Comparison of ENCODE assay signal across 9 cellular contexts in the genomic region with DNA sequence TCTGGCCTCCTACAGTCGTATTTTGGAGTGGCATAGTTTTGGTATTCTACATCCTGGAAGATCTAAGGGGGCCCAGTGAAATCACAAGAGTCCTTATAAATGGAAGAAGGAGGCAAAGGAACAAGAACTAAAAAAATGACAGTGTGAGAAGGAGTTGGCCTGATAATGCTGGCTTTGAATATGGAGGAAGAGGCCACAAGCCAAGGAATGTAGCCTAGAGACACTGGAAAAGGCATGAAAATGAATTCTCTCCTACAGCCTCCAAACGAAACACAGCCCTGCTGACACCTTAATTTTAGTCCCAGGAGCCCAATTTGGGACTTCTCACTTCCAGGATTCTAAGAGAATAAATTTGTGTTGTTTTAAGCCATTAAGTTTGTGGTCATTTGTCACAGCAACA. TPM values are rescaled to one million over a fixed set of nuclear protein-coding genes. Genes with fewer than 3 reads are reported as not detected.
"Had no signal": no experiment of that assay in that cellular context is flagged by ENCODE, and none has a peak within 500 bp of the region (broad histone marks: within the 10 kb centered on the region; RNA-seq: fewer than 3 reads in every experiment).

No MANE protein-coding gene starts in this region.

- ATAC-seq: HepG2 had no signal

- FAIRE-seq: HepG2, HTR-8/SVneo had no signal

- H3K27ac ChIP-seq: HL-60, KMS-11 had no signal

- H3K4me2 ChIP-seq: KMS-11 had no signal

- DNase-seq: IMR-90, Karpas-422, KBM-7, KG1 had no signal

- H3K9ac ChIP-seq: KMS-11 had no signal

RNA-seq across cellular contexts. Expression of gene LIPC, which starts 54.6 kb away (rescaled TPM):
- total RNA-seq: HT-29, IMR-90 had no signal
